Comparison of ENCODE assay signal across 8 cellular contexts in the genomic region with DNA sequence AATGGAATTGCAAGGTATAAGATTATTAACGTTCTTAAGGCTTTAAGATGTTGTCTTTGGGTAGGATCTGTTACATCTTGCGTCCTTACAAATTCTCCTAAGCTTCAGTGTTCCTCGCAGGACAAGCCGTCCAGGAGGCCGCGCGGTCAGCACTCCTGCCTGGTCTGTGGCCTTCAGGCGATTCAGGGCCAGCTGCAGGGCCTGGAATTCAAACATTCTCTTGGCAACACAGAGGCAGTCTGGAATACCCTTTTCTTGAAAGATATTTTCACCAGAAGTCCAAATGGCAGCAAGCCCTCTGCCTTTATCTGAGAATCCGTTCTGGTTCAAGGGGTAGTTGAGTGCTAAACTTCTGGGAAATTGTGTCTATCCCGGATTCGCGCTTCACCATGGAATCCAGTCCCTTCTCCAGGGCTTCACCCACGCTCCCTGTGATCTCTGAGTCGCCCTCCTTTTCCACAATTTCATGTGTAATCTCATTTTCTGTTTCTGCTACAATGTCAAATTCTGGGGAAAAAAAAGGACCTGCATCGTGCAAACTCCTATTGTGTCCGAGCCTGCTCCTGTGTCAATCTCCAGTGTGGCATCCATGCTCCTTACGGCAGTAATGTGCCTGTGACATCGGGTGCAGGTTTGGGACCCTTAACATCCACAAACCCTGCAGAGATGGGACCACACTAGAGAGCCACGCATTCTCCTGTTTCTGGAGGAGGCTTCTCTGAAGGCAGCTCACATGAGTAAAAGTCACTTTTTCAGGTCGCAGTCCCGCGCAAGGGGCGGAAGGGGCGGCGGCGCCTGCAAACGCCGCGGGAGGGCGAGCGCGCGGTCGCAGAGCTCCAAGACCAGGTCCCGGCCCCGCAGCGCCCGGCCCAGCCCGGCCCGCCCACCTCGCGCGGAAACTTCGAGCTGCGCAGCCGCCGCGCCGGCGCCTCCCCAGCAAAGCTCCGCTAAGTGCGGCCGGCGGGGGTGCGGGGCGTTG.
DNase-seq lines count a peak whose midpoint lies in the region; ATAC-seq lines count a peak whose summit lies in the region.

No MANE protein-coding gene starts in this region.

- peak overlapping the region; percentile 67 for H3K4me3 Mint-ChIP-seq in activated naive CD8-positive, alpha-beta T cell treated with anti-CD3 and anti-CD28 coated beads, Interleukin-2, amount 50 U/mL, for 24 hours

- H3K4me1 Mint-ChIP-seq in activated naive CD8-positive, alpha-beta T cell treated with anti-CD3 and anti-CD28 coated beads, Interleukin-2, amount 50 U/mL, for 24 hours = peaks cover 48% of the 10 kb centered on the region

- peaks cover 18% of the 10 kb centered on the region for H3K27me3 ChIP-seq in NT2/D1 (ENCODE audit: insufficient read depth, insufficient read length)

- no peak overlapping the region for H3K27ac Mint-ChIP-seq in activated naive CD8-positive, alpha-beta T cell treated with anti-CD3 and anti-CD28 coated beads, Interleukin-2, amount 50 U/mL, for 24 hours

- no peaks in the 10 kb centered on the region for H3K36me3 ChIP-seq in NT2/D1 (ENCODE audit: insufficient read depth, insufficient read length, low read length)

- no peaks in the 10 kb centered on the region for H3K9me3 ChIP-seq in NT2/D1 (ENCODE audit: insufficient read depth, low read length)

- peak; percentile 7 for DNase-seq in DMS153 treated with DMSO at 0.1 percent for 48 hours (lab: John Stamatoyannopoulos, UW; ENCODE audit: unreplicated experiment)
- DNase-seq in DMS153 (lab: John Stamatoyannopoulos, UW) = no peak
- DNase-seq in NT2/D1 (ENCODE audit: low read depth, low spot score) = peak; percentile 11
- peak; percentile 73 for DNase-seq in activated naive CD8-positive, alpha-beta T cell treated with anti-CD3 and anti-CD28 coated beads, Interleukin-2, amount 50 U/mL, for 24 hours
- DNase-seq in iPS-NIHi7 (ENCODE audit: extremely low spot score) = peak; percentile 79
- peak; percentile 41 for DNase-seq in stimulated activated CD4-positive, alpha-beta T cell treated with anti-CD3 and anti-CD28 coated beads, Interleukin-1b, Interleukin-23, amount 100 ng/mL, for 48 hours
- no peak for DNase-seq in epidermal melanocyte (ENCODE audit: insufficient read length, low spot score)
- no peak for DNase-seq in amniotic stem cell (lab: John Stamatoyannopoulos, UW)

- H3K27me3 Mint-ChIP-seq in activated naive CD8-positive, alpha-beta T cell treated with anti-CD3 and anti-CD28 coated beads, Interleukin-2, amount 50 U/mL, for 24 hours = no peaks in the 10 kb centered on the region

- H3K9me3 Mint-ChIP-seq in activated naive CD8-positive, alpha-beta T cell treated with anti-CD3 and anti-CD28 coated beads, Interleukin-2, amount 50 U/mL, for 24 hours = no peaks in the 10 kb centered on the region

- peaks cover 3% of the 10 kb centered on the region for H3K36me3 Mint-ChIP-seq in activated naive CD8-positive, alpha-beta T cell treated with anti-CD3 and anti-CD28 coated beads, Interleukin-2, amount 50 U/mL, for 24 hours (ENCODE audit: low read depth)

- H3K9ac ChIP-seq in NT2/D1 (ENCODE audit: insufficient read length, low read depth) = peak overlapping the region; percentile 73

- ATAC-seq in activated naive CD8-positive, alpha-beta T cell treated with anti-CD3 and anti-CD28 coated beads, Interleukin-2, amount 50 U/mL, for 24 hours = peak; percentile 64

- peaks cover 3% of the 10 kb centered on the region for H3K4me1 ChIP-seq in NT2/D1 (ENCODE audit: insufficient read depth, insufficient read length)

- H3K4me3 ChIP-seq in NT2/D1 (ENCODE audit: insufficient read length, low read depth) = peak overlapping the region; percentile 21

Comparison
In these comparisons a context has a peak if more than half of its experiments do, and no peak if none do; other contexts are left out.
1. DNase-seq: peak in DMS153 treated with DMSO at 0.1 percent for 48 hours (single experiment), NT2/D1 (single experiment), activated naive CD8-positive, alpha-beta T cell treated with anti-CD3 and anti-CD28 coated beads, Interleukin-2, amount 50 U/mL, for 24 hours (single experiment), iPS-NIHi7 (single experiment) and stimulated activated CD4-positive, alpha-beta T cell treated with anti-CD3 and anti-CD28 coated beads, Interleukin-1b, Interleukin-23, amount 100 ng/mL, for 48 hours (single experiment); none in DMS153 (single experiment), epidermal melanocyte (single experiment) and amniotic stem cell (single experiment).